In genomic region chr4:7808181-7808580, GRCh38 we compare ENCODE assay signal across 18 cellular contexts.
DNase-seq lines count a peak whose midpoint lies in the region; ATAC-seq and TF ChIP-seq lines count a peak whose summit lies in the region.
"Had no signal": no experiment of that assay in that cellular context is flagged by ENCODE, and none has a peak within 500 bp of the region (broad histone marks: within the 10 kb centered on the region; RNA-seq: fewer than 3 reads in every experiment).

No MANE protein-coding gene starts in this region.

- H3K36me3 ChIP-seq in osteoblast (ENCODE audit: insufficient read depth, low read length) (peaks cover 92% of the 10 kb centered on the region), upper lobe of right lung (no peaks in the 10 kb centered on the region), trophoblast cell (ENCODE audit: control insufficient read depth in 1 of 2, insufficient read depth in 2 of 2, low read length in 2 of 2) (peaks cover 25 to 30% of the 10 kb centered on the region in 2 experiments)

- WGBS in trophoblast cell (ENCODE audit: extremely low coverage, insufficient coverage, insufficient read length) = no CpG with 5 or more reads among the region's 8 CpGs

- intact Hi-C loops in cardiac septum (cut with DNase I) (loop anchor here (5.0 to 10.0 kb wide), 2 partner anchors 129 to 377 kb away; partner anchors contain the start of gene AFAP1), left cardiac atrium (cut with DNase I) (loop anchor here in 1 of 2 donors (5.0 kb wide), 1 partner anchor 129 kb away; the partner anchor contains the start of gene AFAP1), upper lobe of right lung (cut with DNase I) (no loop called here)

- H2BK120ac ChIP-seq in trophoblast cell (ENCODE audit: insufficient read depth, low read length, poor library complexity) = no peak overlapping the region

- H3K79me2 ChIP-seq in osteoblast (ENCODE audit: insufficient read depth, low read length) = peaks cover 90% of the 10 kb centered on the region
- H3K79me2 ChIP-seq in trophoblast cell (ENCODE audit: control insufficient read depth, insufficient read depth, low read length, poor library complexity) = peaks cover 4% of the 10 kb centered on the region

- no peak overlapping the region for H3K4me2 ChIP-seq in osteoblast (ENCODE audit: insufficient read depth, low read length)
- no peak overlapping the region for H3K4me2 ChIP-seq in trophoblast cell (ENCODE audit: low read length)

- no peak overlapping the region for H3K9ac ChIP-seq in trophoblast cell (ENCODE audit: low read length)

- H4K91ac ChIP-seq in trophoblast cell (ENCODE audit: low read depth, low read length) = no peak overlapping the region

- H2AK5ac ChIP-seq in trophoblast cell (ENCODE audit: low read length) = no peak overlapping the region

- H3K27me3 ChIP-seq in osteoblast (ENCODE audit: insufficient read depth, low read length) (no peaks in the 10 kb centered on the region), upper lobe of right lung (no peaks in the 10 kb centered on the region), trophoblast cell (ENCODE audit: insufficient read depth, low read length) (no peaks in the 10 kb centered on the region)

- no peak overlapping the region for H4K12ac ChIP-seq in trophoblast cell (ENCODE audit: low read depth, low read length)

- ATAC-seq in left cardiac atrium (no peak), upper lobe of right lung (no peak), HG03135 (IDR thresholded peaks at IDR 0.05; ENCODE audit: unreplicated experiment) (no peak)
- ATAC-seq: GM12878, T-cell had no signal

- H3K23ac ChIP-seq in trophoblast cell (ENCODE audit: low read length) = no peak overlapping the region

- no peak overlapping the region for H3K14ac ChIP-seq in trophoblast cell (ENCODE audit: low read length)

- DNase-seq in cardiac septum (ENCODE audit: low spot score) (peak; percentile 47), left cardiac atrium (no peak), epithelial cell of prostate (ENCODE audit: low read depth, low spot score) (no peak), osteoblast (ENCODE audit: insufficient read length, low spot score, missing footprints) (no peak), upper lobe of right lung (peak; percentile 6), DMS153 treated with DMSO at 0.1 percent for 48 hours (lab: John Stamatoyannopoulos, UW; ENCODE audit: unreplicated experiment) (no peak), trophoblast cell (no peak)
- DNase-seq: activated CD8-positive, alpha-beta memory T cell treated with anti-CD3 and anti-CD28 coated beads for 24 hours; activated naive CD4-positive, alpha-beta T cell treated with Interleukin-2 at 50 U/mL for 16 hours; activated T-cell treated with anti-CD3 and anti-CD28 coated beads, Interleukin-2, amount 50 U/mL, for 24 hours; DMS79 treated with DMSO at 0.1 percent for 48 hours; naive B cell; NCI-H1048; NCI-H2029; T-cell had no signal

- peaks cover 7% of the 10 kb centered on the region for H4K20me1 ChIP-seq in osteoblast (ENCODE audit: insufficient read depth, low read length)

- no peak overlapping the region for H4K8ac ChIP-seq in trophoblast cell (ENCODE audit: low read depth, low read length)

- no peak overlapping the region for H2AFZ ChIP-seq in osteoblast (ENCODE audit: low read length)
- no peak overlapping the region for H2AFZ ChIP-seq in trophoblast cell (ENCODE audit: insufficient read depth, low read length, poor library complexity)

- H3K4ac ChIP-seq in trophoblast cell (ENCODE audit: low read depth, low read length) = no peak overlapping the region

- peak overlapping the region; percentile 10 for H3K4me3 ChIP-seq in osteoblast (ENCODE audit: insufficient read depth, low read length)
- H3K4me3 ChIP-seq in upper lobe of right lung = no peak overlapping the region
- H3K4me3 ChIP-seq in trophoblast cell (ENCODE audit: low read depth, low read length) = no peak overlapping the region
- H3K4me3 ChIP-seq: GM12878 had no signal

- H3K4me1 ChIP-seq in osteoblast (ENCODE audit: insufficient read depth, low read length) = peaks cover 45% of the 10 kb centered on the region
- peaks cover 58% of the 10 kb centered on the region for H3K4me1 ChIP-seq in upper lobe of right lung
- peaks cover 22 to 33% of the 10 kb centered on the region in 2 experiments for H3K4me1 ChIP-seq in trophoblast cell (ENCODE audit: control insufficient read depth in 1 of 2, insufficient read depth in 2 of 2, low read length in 2 of 2)

- peaks cover 9% of the 10 kb centered on the region for H3K79me1 ChIP-seq in trophoblast cell (ENCODE audit: low read length)

- H2BK5ac ChIP-seq in trophoblast cell (ENCODE audit: low read depth, low read length, poor library complexity) = no peak overlapping the region

- TF ChIP-seq CTCF in osteoblast (IDR thresholded peaks at IDR 0.05; ENCODE audit: extremely low read depth, low read depth, low read length) (no peak), upper lobe of right lung (IDR thresholded peaks at IDR 0.05) (no peak)

- H3K18ac ChIP-seq in trophoblast cell (ENCODE audit: low read length) = no peak overlapping the region

- no peak overlapping the region for H2BK12ac ChIP-seq in trophoblast cell (ENCODE audit: low read length)

- H3K9me3 ChIP-seq in osteoblast (ENCODE audit: low read depth, low read length) (peaks cover 14% of the 10 kb centered on the region), upper lobe of right lung (no peaks in the 10 kb centered on the region), trophoblast cell (ENCODE audit: insufficient read depth, low read depth, low read length) (no peaks in the 10 kb centered on the region)

- peak overlapping the region; percentile 16 for H3K27ac ChIP-seq in epithelial cell of prostate
- H3K27ac ChIP-seq in osteoblast (ENCODE audit: low read depth, low read length) = peak overlapping the region; percentile 80
- H3K27ac ChIP-seq in upper lobe of right lung = peak overlapping the region; percentile 80
- no peak overlapping the region for H3K27ac ChIP-seq in trophoblast cell (ENCODE audit: low read depth, low read length)
- H3K27ac ChIP-seq: 22Rv1 had no signal

Comparison
In these comparisons a context has a peak if more than half of its experiments do, and no peak if none do; other contexts are left out.
1. DNase-seq: peak in cardiac septum (single experiment) and upper lobe of right lung (single experiment); none in left cardiac atrium (single experiment), epithelial cell of prostate (single experiment), osteoblast (single experiment), DMS153 treated with DMSO at 0.1 percent for 48 hours (single experiment) and trophoblast cell (0 of 2).